Comparison of ENCODE assay signal across 34 cellular contexts in the genomic region with DNA sequence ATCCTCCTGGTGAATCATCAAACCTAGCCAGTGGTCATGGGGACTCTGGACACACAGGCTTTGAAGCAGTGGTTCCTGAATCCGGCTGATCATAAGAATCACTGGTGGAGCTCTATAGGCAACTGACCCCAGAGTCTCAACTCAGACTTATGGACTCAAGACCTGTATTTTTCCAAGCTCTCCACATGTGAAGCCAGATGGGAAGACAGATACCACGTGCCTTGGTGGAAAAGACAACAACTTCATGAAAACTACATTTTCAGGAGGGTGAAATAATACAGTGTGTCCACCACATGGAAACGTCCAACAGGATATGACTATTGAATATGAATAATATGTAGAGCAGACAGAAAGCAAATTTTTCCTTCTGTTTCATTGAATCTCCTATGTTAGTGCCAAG. TPM values are rescaled to one million over a fixed set of nuclear protein-coding genes. Genes with fewer than 3 reads are reported as not detected.
"Had no signal": no experiment of that assay in that cellular context is flagged by ENCODE, and none has a peak within 500 bp of the region (broad histone marks: within the 10 kb centered on the region; RNA-seq: fewer than 3 reads in every experiment).

No MANE protein-coding gene starts in this region.

- H3K36me3 ChIP-seq: adrenal gland, ascending aorta had no signal

- H3K27me3 ChIP-seq: adrenal gland, ascending aorta had no signal

- H3K9me3 ChIP-seq: adrenal gland, ascending aorta had no signal

- DNase-seq: activated B cell treated with CpG ODN at 0.5 μM for 24 hours; activated CD4-positive, alpha-beta memory T cell treated with anti-CD3 and anti-CD28 coated beads for 36 hours; activated CD4-positive, alpha-beta T cell treated with anti-CD3 and anti-CD28 coated beads for 4 hours; activated CD4-positive, alpha-beta T cell treated with anti-CD3 and anti-CD28 coated beads, Interleukin-2, amount 10 ng/mL, durations not matched to agents 24 days and 14 days; activated CD4-positive, alpha-beta T cell treated with anti-CD3 and anti-CD28 coated beads, Interleukin-2, amount 50 U/mL, for 1 hour; activated CD4-positive, alpha-beta T cell treated with anti-CD3 and anti-CD28 coated beads, Interleukin-2, amount 50 U/mL, for 4 hours; activated CD4-positive, CD25-positive, alpha-beta regulatory T cell treated with anti-CD3 and anti-CD28 coated beads, Interleukin-2, amount 50 U/mL, for 72 hours; activated CD8-positive, alpha-beta memory T cell treated with anti-CD3 and anti-CD28 coated beads, Interleukin-2, amount 50 U/mL, for 4 hours; activated CD8-positive, alpha-beta T cell treated with anti-CD3 and anti-CD28 coated beads for 36 hours; activated effector memory CD4-positive, alpha-beta T cell treated with anti-CD3 and anti-CD28 coated beads, Interleukin-2, amount 50 U/mL, for 16 hours; activated gamma-delta T cell treated with Interleukin-2 at 50 U/mL for 16 hours; activated naive CD4-positive, alpha-beta T cell; activated naive CD4-positive, alpha-beta T cell treated with anti-CD3 and anti-CD28 coated beads for 36 hours; activated naive CD4-positive, alpha-beta T cell treated with anti-CD3 and anti-CD28 coated beads, Interleukin-2, amount 50 U/mL, for 16 hours; activated naive CD8-positive, alpha-beta T cell treated with anti-CD3 and anti-CD28 coated beads for 36 hours; activated T-cell treated with anti-CD3 and anti-CD28 coated beads for 4 hours; activated T-cell treated with anti-CD3 and anti-CD28 coated beads, Interleukin-2, amount 50 U/mL, for 1 hour; activated T-cell treated with anti-CD3 and anti-CD28 coated beads, Interleukin-2, amount 50 U/mL, for 4 hours; activated T-cell treated with anti-CD3 and anti-CD28 coated beads, Interleukin-2, amount 50 U/mL, for 72 hours; adrenal gland; amygdala; anterior cingulate cortex; central memory CD4-positive, alpha-beta T cell; T-helper 1 cell; T-helper 2 cell; T-helper 9 cell had no signal

- H3K4me3 ChIP-seq: adrenal gland, ascending aorta had no signal

- H3K4me1 ChIP-seq: adrenal gland, ascending aorta had no signal

- H3K27ac ChIP-seq: adrenal gland, ascending aorta, VCaP had no signal

- ATAC-seq: activated CD8-positive, alpha-beta T cell treated with anti-CD3 and anti-CD28 coated beads for 36 hours; activated naive CD4-positive, alpha-beta T cell treated with anti-CD3 and anti-CD28 coated beads, Interleukin-2, amount 50 U/mL, for 72 hours; activated T-cell treated with anti-CD3 and anti-CD28 coated beads, Interleukin-2, amount 50 U/mL, for 4 hours; activated T-cell treated with anti-CD3 and anti-CD28 coated beads, Interleukin-2, amount 50 U/mL, for 72 hours; activated T-helper 17 cell treated with anti-CD3 and anti-CD28 coated beads, Interleukin-2, amount 50 U/mL, for 72 hours had no signal

- FAIRE-seq: TTC549 had no signal

RNA-seq across cellular contexts. Expression of gene GABRP, which starts 33.7 kb away (rescaled TPM):
- total RNA-seq: activated B cell treated with CpG ODN at 0.5 μM for 24 hours; activated CD4-positive, alpha-beta memory T cell treated with anti-CD3 and anti-CD28 coated beads for 36 hours; activated CD4-positive, alpha-beta T cell treated with anti-CD3 and anti-CD28 coated beads, Interleukin-2, amount 10 ng/mL, durations not matched to agents 24 days and 14 days; activated CD8-positive, alpha-beta memory T cell treated with anti-CD3 and anti-CD28 coated beads for 36 hours; activated CD8-positive, alpha-beta T cell treated with anti-CD3 and anti-CD28 coated beads for 36 hours; activated naive CD4-positive, alpha-beta T cell treated with anti-CD3 and anti-CD28 coated beads for 36 hours; activated naive CD4-positive, alpha-beta T cell treated with anti-CD3 and anti-CD28 coated beads, Interleukin-2, amount 50 U/mL, for 72 hours; activated naive CD8-positive, alpha-beta T cell treated with anti-CD3 and anti-CD28 coated beads for 36 hours; activated T-cell treated with anti-CD3 and anti-CD28 coated beads, Interleukin-2, amount 50 U/mL, for 4 hours; activated T-cell treated with anti-CD3 and anti-CD28 coated beads, Interleukin-2, amount 50 U/mL, for 72 hours; activated T-helper 1 cell treated with anti-CD3 and anti-CD28 coated beads, Interleukin-12 subunit alpha, Interleukin-12 subunit beta, Interleukin-2, Interleukin-4 antibody, amounts not matched to agents 30 ng/mL and 10 ng/mL and 1 ng/mL, durations not matched to agents 14 hours and 24 hours and 36 hours; activated T-helper 17 cell treated with anti-CD3 and anti-CD28 coated beads, Interleukin-2, amount 50 U/mL, for 72 hours; cerebellum had no signal

RNA-seq across cellular contexts. Expression of gene RANBP17, which starts 44.6 kb away (rescaled TPM):
- total RNA-seq: activated B cell treated with CpG ODN at 0.5 μM for 24 hours; activated CD4-positive, alpha-beta memory T cell treated with anti-CD3 and anti-CD28 coated beads for 36 hours; activated CD4-positive, alpha-beta T cell treated with anti-CD3 and anti-CD28 coated beads, Interleukin-2, amount 10 ng/mL, durations not matched to agents 24 days and 14 days; activated CD8-positive, alpha-beta memory T cell treated with anti-CD3 and anti-CD28 coated beads for 36 hours; activated CD8-positive, alpha-beta T cell treated with anti-CD3 and anti-CD28 coated beads for 36 hours; activated naive CD4-positive, alpha-beta T cell treated with anti-CD3 and anti-CD28 coated beads for 36 hours; activated naive CD4-positive, alpha-beta T cell treated with anti-CD3 and anti-CD28 coated beads, Interleukin-2, amount 50 U/mL, for 72 hours; activated T-cell treated with anti-CD3 and anti-CD28 coated beads, Interleukin-2, amount 50 U/mL, for 72 hours; activated T-helper 1 cell treated with anti-CD3 and anti-CD28 coated beads, Interleukin-12 subunit alpha, Interleukin-12 subunit beta, Interleukin-2, Interleukin-4 antibody, amounts not matched to agents 30 ng/mL and 10 ng/mL and 1 ng/mL, durations not matched to agents 14 hours and 24 hours and 36 hours; activated T-helper 17 cell treated with anti-CD3 and anti-CD28 coated beads, Interleukin-2, amount 50 U/mL, for 72 hours had no signal
